ENCODE assay signal across 1 cellular context in genomic region chr7:43653891-43654504, GRCh38.
A peak's percentile ranks its signal among the peaks of the same experiment; 100 is the strongest.
TF ChIP-seq lines count a peak whose summit lies in the region.

No MANE protein-coding gene starts in this region.

TF ChIP-seq in HepG2, 621 proteins besides CTCF, POLR2A, EP300 and RAD21 (continued from another document):
- TF ChIP-seq, protein P1, sequence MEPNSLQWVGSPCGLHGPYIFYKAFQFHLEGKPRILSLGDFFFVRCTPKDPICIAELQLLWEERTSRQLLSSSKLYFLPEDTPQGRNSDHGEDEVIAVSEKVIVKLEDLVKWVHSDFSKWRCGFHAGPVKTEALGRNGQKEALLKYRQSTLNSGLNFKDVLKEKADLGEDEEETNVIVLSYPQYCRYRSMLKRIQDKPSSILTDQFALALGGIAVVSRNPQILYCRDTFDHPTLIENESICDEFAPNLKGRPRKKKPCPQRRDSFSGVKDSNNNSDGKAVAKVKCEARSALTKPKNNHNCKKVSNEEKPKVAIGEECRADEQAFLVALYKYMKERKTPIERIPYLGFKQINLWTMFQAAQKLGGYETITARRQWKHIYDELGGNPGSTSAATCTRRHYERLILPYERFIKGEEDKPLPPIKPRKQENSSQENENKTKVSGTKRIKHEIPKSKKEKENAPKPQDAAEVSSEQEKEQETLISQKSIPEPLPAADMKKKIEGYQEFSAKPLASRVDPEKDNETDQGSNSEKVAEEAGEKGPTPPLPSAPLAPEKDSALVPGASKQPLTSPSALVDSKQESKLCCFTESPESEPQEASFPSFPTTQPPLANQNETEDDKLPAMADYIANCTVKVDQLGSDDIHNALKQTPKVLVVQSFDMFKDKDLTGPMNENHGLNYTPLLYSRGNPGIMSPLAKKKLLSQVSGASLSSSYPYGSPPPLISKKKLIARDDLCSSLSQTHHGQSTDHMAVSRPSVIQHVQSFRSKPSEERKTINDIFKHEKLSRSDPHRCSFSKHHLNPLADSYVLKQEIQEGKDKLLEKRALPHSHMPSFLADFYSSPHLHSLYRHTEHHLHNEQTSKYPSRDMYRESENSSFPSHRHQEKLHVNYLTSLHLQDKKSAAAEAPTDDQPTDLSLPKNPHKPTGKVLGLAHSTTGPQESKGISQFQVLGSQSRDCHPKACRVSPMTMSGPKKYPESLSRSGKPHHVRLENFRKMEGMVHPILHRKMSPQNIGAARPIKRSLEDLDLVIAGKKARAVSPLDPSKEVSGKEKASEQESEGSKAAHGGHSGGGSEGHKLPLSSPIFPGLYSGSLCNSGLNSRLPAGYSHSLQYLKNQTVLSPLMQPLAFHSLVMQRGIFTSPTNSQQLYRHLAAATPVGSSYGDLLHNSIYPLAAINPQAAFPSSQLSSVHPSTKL (CRISPR knock-in tag; IDR thresholded peaks at IDR 0.05): 0 out of 2 replicates have a peak, but pooled peaks have one; percentile 10
- TF ChIP-seq CHCHD3 (CRISPR knock-in tag; IDR thresholded peaks at IDR 0.05) (no peak), ZNF354B (CRISPR knock-in tag; IDR thresholded peaks at IDR 0.05) (no peak), GATAD2A (CRISPR knock-in tag; IDR thresholded peaks at IDR 0.05) (0 out of 2 replicates have a peak, but pooled peaks have one; percentile 17), ZNF644 (CRISPR knock-in tag; IDR thresholded peaks at IDR 0.05; ENCODE audit: low read depth) (0 out of 2 replicates have a peak, but pooled peaks have one; percentile 25), MED8 (CRISPR knock-in tag; IDR thresholded peaks at IDR 0.05; ENCODE audit: insufficient replicate concordance) (no peak), ELF1 (CRISPR knock-in tag; IDR thresholded peaks at IDR 0.05) (0 out of 2 replicates have a peak, but pooled peaks have one; percentile 22), NFYB (CRISPR knock-in tag; IDR thresholded peaks at IDR 0.05) (0 out of 2 replicates have a peak, but pooled peaks have one; percentile 15), MXD4 (CRISPR knock-in tag; IDR thresholded peaks at IDR 0.05) (no peak), ZNF124 (CRISPR knock-in tag; IDR thresholded peaks at IDR 0.05) (no peak)
- TF ChIP-seq, protein P2, sequence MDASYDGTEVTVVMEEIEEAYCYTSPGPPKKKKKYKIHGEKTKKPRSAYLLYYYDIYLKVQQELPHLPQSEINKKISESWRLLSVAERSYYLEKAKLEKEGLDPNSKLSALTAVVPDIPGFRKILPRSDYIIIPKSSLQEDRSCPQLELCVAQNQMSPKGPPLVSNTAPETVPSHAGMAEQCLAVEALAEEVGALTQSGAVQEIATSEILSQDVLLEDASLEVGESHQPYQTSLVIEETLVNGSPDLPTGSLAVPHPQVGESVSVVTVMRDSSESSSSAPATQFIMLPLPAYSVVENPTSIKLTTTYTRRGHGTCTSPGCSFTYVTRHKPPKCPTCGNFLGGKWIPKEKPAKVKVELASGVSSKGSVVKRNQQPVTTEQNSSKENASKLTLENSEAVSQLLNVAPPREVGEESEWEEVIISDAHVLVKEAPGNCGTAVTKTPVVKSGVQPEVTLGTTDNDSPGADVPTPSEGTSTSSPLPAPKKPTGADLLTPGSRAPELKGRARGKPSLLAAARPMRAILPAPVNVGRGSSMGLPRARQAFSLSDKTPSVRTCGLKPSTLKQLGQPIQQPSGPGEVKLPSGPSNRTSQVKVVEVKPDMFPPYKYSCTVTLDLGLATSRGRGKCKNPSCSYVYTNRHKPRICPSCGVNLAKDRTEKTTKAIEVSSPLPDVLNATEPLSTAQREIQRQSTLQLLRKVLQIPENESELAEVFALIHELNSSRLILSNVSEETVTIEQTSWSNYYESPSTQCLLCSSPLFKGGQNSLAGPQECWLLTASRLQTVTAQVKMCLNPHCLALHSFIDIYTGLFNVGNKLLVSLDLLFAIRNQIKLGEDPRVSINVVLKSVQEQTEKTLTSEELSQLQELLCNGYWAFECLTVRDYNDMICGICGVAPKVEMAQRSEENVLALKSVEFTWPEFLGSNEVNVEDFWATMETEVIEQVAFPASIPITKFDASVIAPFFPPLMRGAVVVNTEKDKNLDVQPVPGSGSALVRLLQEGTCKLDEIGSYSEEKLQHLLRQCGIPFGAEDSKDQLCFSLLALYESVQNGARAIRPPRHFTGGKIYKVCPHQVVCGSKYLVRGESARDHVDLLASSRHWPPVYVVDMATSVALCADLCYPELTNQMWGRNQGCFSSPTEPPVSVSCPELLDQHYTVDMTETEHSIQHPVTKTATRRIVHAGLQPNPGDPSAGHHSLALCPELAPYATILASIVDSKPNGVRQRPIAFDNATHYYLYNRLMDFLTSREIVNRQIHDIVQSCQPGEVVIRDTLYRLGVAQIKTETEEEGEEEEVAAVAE (CRISPR knock-in tag; IDR thresholded peaks at IDR 0.05; ENCODE audit: borderline replicate concordance): peak; percentile 98
